ENCODE assay signal across 13 cellular contexts in genomic region chr3:32725721-32726120, GRCh38.
"Had no signal": no experiment of that assay in that cellular context is flagged by ENCODE, and none has a peak within 500 bp of the region (broad histone marks: within the 10 kb centered on the region; RNA-seq: fewer than 3 reads in every experiment).

No MANE protein-coding gene starts in this region.

- H3K27ac ChIP-seq: left ventricle myocardium inferior, neutrophil, tibial artery, VCaP had no signal

- ATAC-seq: activated T-cell treated with anti-CD3 and anti-CD28 coated beads, Interleukin-2, amount 50 U/mL, for 4 hours; naive thymus-derived CD8-positive, alpha-beta T cell had no signal

- H3K4me3 ChIP-seq: left ventricle myocardium inferior, tibial artery had no signal

- H3K9me3 ChIP-seq: left ventricle myocardium inferior, neutrophil, tibial artery had no signal

- H3K4me1 ChIP-seq: left ventricle myocardium inferior, tibial artery had no signal

- DNase-seq: activated CD4-positive, alpha-beta memory T cell treated with anti-CD3 and anti-CD28 coated beads, Interleukin-2, amount 10 ng/mL, durations not matched to agents 7 days and 5 days; activated naive CD8-positive, alpha-beta T cell treated with anti-CD3 and anti-CD28 coated beads, Interleukin-2, amount 10 ng/mL, durations not matched to agents 7 days and 5 days; activated T-cell treated with anti-CD3 and anti-CD28 coated beads, Interleukin-2, amount 50 U/mL, for 4 hours; anterior cingulate cortex; effector memory CD4-positive, alpha-beta T cell; hippocampal formation; left ventricle myocardium inferior; naive thymus-derived CD8-positive, alpha-beta T cell; stimulated activated CD4-positive, alpha-beta T cell treated with anti-CD3 and anti-CD28 coated beads, Interleukin-4, amount 100 ng/mL, for 1 hour; stimulated activated naive CD4-positive, alpha-beta T cell; tibial artery had no signal

- H3K27me3 ChIP-seq: neutrophil, tibial artery had no signal
